4 cellular contexts compared by ENCODE assay signal in the genomic region with DNA sequence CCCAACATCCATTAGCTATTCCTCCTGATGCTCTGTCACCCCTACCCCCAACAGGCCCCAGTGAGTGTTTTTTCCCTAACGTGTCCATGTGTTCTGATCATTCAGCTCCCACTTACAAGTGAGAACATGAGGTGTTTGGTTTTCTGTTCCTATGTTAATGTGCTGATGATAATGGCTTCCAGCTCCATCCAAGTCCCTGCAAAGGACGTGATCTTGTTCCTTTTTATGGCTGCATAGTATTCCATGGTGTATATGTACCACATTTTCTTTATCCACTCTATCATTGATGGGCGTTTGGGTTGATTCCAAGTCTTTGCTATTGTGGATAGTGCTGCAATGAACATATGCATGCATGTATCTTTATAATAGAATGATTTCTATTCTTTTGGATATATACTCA. TPM values are rescaled to one million over a fixed set of nuclear protein-coding genes. Genes with fewer than 3 reads are reported as not detected.
"Had no signal": no experiment of that assay in that cellular context is flagged by ENCODE, and none has a peak within 500 bp of the region (broad histone marks: within the 10 kb centered on the region; RNA-seq: fewer than 3 reads in every experiment).

No MANE protein-coding gene starts in this region.

RNA-seq across cellular contexts. Expression of a gene that starts 47.8 kb away (rescaled TPM):
- total RNA-seq: LHCN-M2, M059J, MCF 10A, NCI-H460 had no signal
